Comparison of ENCODE assay signal across 11 cellular contexts in genomic region chr11:18669211-18669593, GRCh38. TPM values are rescaled to one million over a fixed set of nuclear protein-coding genes. Genes with fewer than 3 reads are reported as not detected.
DNase-seq lines count a peak whose midpoint lies in the region; ATAC-seq and TF ChIP-seq lines count a peak whose summit lies in the region.
"Had no signal": no experiment of that assay in that cellular context is flagged by ENCODE, and none has a peak within 500 bp of the region (broad histone marks: within the 10 kb centered on the region; RNA-seq: fewer than 3 reads in every experiment).

No MANE protein-coding gene starts in this region.

- no peaks in the 10 kb centered on the region for H3K36me3 ChIP-seq in CD8-positive, alpha-beta T cell (ENCODE audit: insufficient read depth, low read length)

- DNase-seq in CD8-positive, alpha-beta T cell, result peak in 3 of 7 experiments; percentile 2 to 17 (median 16)
- peak; percentile 31 for DNase-seq in HS-5 (ENCODE audit: low read depth)
- no peak for DNase-seq in activated CD8-positive, alpha-beta T cell treated with anti-CD3 and anti-CD28 coated beads, Interleukin-2, amount 10 ng/mL, durations not matched to agents 7 days and 5 days
- DNase-seq in islet precursor cell, result peak; percentile 76
- no peak for DNase-seq in SHP77 treated with DMSO at 0.1 percent for 48 hours (lab: John Stamatoyannopoulos, UW)
- no peak for DNase-seq in head of caudate nucleus
- no peak for DNase-seq in Ammon's horn (ENCODE audit: low spot score)
- DNase-seq: NCI-H1694, Right ventricle myocardium superior had no signal

- intact Hi-C loops in CD8-positive, alpha-beta T cell (cut with DNase I, micrococcal nuclease), result no loop called here
- intact Hi-C loops in head of caudate nucleus (cut with DNase I), result no loop called here

- no peak overlapping the region for H3K27ac ChIP-seq in CD8-positive, alpha-beta T cell (ENCODE audit: low read depth, low read length)

- H3K4me3 ChIP-seq in CD8-positive, alpha-beta T cell (ENCODE audit: low read depth, low read length), result no peak overlapping the region
- H3K4me3 ChIP-seq: GM12878 had no signal

- peaks cover 37% of the 10 kb centered on the region for H3K4me1 ChIP-seq in CD8-positive, alpha-beta T cell (ENCODE audit: insufficient read depth, low read length)

- POLR2A ChIA-PET in CD8-positive, alpha-beta T cell (lab: Charles Lee), result no interaction called here
- POLR2A ChIA-PET in activated CD8-positive, alpha-beta T cell treated with anti-CD3 and anti-CD28 coated beads, Interleukin-2, amount 10 ng/mL, durations not matched to agents 7 days and 5 days (lab: Charles Lee), result no interaction called here

- no peaks in the 10 kb centered on the region for H3K27me3 ChIP-seq in CD8-positive, alpha-beta T cell (ENCODE audit: insufficient read depth, low read length)

- H3K4me3 Mint-ChIP-seq in CD8-positive, alpha-beta T cell, result no peak overlapping the region
- H3K4me3 Mint-ChIP-seq in activated CD8-positive, alpha-beta T cell treated with anti-CD3 and anti-CD28 coated beads, Interleukin-2, amount 10 ng/mL, durations not matched to agents 7 days and 5 days, result peak overlapping the region; percentile 2

- no peak for ATAC-seq in CD8-positive, alpha-beta T cell
- no peak for ATAC-seq in activated CD8-positive, alpha-beta T cell treated with anti-CD3 and anti-CD28 coated beads, Interleukin-2, amount 10 ng/mL, durations not matched to agents 7 days and 5 days
- ATAC-seq in GM18505 (IDR thresholded peaks at IDR 0.05; ENCODE audit: unreplicated experiment), result no peak
- ATAC-seq: GM12878 had no signal

- CTCF ChIA-PET in CD8-positive, alpha-beta T cell (lab: Charles Lee), result interaction anchor here (1.0 kb wide), 1 partner anchor 53 kb away, joined by 3 read pairs; no protein-coding TSS in a partner anchor
- CTCF ChIA-PET in activated CD8-positive, alpha-beta T cell treated with anti-CD3 and anti-CD28 coated beads, Interleukin-2, amount 10 ng/mL, durations not matched to agents 7 days and 5 days (lab: Charles Lee), result interaction anchor here (1.1 kb wide), 2 partner anchors 62 to 129 kb away, joined by 3 to 4 read pairs; no protein-coding TSS in a partner anchor

- H3K27me3 Mint-ChIP-seq in CD8-positive, alpha-beta T cell (ENCODE audit: low read depth), result no peaks in the 10 kb centered on the region
- peaks cover 2% of the 10 kb centered on the region for H3K27me3 Mint-ChIP-seq in activated CD8-positive, alpha-beta T cell treated with anti-CD3 and anti-CD28 coated beads, Interleukin-2, amount 10 ng/mL, durations not matched to agents 7 days and 5 days (ENCODE audit: low read depth)

- no peaks in the 10 kb centered on the region for H3K9me3 ChIP-seq in CD8-positive, alpha-beta T cell (ENCODE audit: low read length)

- peak overlapping the region; percentile 7 for H3K27ac Mint-ChIP-seq in CD8-positive, alpha-beta T cell
- peak overlapping the region; percentile 63 for H3K27ac Mint-ChIP-seq in activated CD8-positive, alpha-beta T cell treated with anti-CD3 and anti-CD28 coated beads, Interleukin-2, amount 10 ng/mL, durations not matched to agents 7 days and 5 days

- TF ChIP-seq POLR2A in GM18505 (IDR thresholded peaks at IDR 0.05; ENCODE audit: borderline replicate concordance, extremely low read depth, insufficient read depth, insufficient read length), result no peak

- H3K36me3 Mint-ChIP-seq in CD8-positive, alpha-beta T cell, result no peaks in the 10 kb centered on the region
- H3K36me3 Mint-ChIP-seq in activated CD8-positive, alpha-beta T cell treated with anti-CD3 and anti-CD28 coated beads, Interleukin-2, amount 10 ng/mL, durations not matched to agents 7 days and 5 days (ENCODE audit: low read depth), result no peaks in the 10 kb centered on the region

- no peaks in the 10 kb centered on the region for H3K9me3 Mint-ChIP-seq in CD8-positive, alpha-beta T cell
- no peaks in the 10 kb centered on the region for H3K9me3 Mint-ChIP-seq in activated CD8-positive, alpha-beta T cell treated with anti-CD3 and anti-CD28 coated beads, Interleukin-2, amount 10 ng/mL, durations not matched to agents 7 days and 5 days (ENCODE audit: insufficient read depth)

- no peak for TF ChIP-seq CTCF in CD8-positive, alpha-beta T cell (IDR thresholded peaks at IDR 0.05)

- H3K4me1 Mint-ChIP-seq in CD8-positive, alpha-beta T cell (ENCODE audit: low read depth), result peaks cover 53% of the 10 kb centered on the region
- peaks cover 50% of the 10 kb centered on the region for H3K4me1 Mint-ChIP-seq in activated CD8-positive, alpha-beta T cell treated with anti-CD3 and anti-CD28 coated beads, Interleukin-2, amount 10 ng/mL, durations not matched to agents 7 days and 5 days (ENCODE audit: low read depth)

RNA-seq across cellular contexts. Expression of gene TMEM86A, which starts 29.4 kb away (rescaled TPM):
- 1 to 10 TPM; 5.2 to 6.1 TPM for total RNA-seq in CD8-positive, alpha-beta T cell
- under 1 TPM; 0.26 to 0.52 TPM for total RNA-seq in activated CD8-positive, alpha-beta T cell treated with anti-CD3 and anti-CD28 coated beads, Interleukin-2, amount 10 ng/mL, durations not matched to agents 7 days and 5 days

RNA-seq across cellular contexts. Expression of gene SPTY2D1, which starts 35.1 kb away (rescaled TPM):
- 10 to 100 TPM; 74.9 to 76.9 TPM for total RNA-seq in CD8-positive, alpha-beta T cell
- total RNA-seq in activated CD8-positive, alpha-beta T cell treated with anti-CD3 and anti-CD28 coated beads, Interleukin-2, amount 10 ng/mL, durations not matched to agents 7 days and 5 days, result 10 to 100 TPM; 25.7 to 26.0 TPM

RNA-seq across cellular contexts. Expression of gene IGSF22, which starts 56.8 kb away (rescaled TPM):
- total RNA-seq in CD8-positive, alpha-beta T cell, result 1 to 10 TPM; 2.9 to 4.1 TPM
- not detected for total RNA-seq in activated CD8-positive, alpha-beta T cell treated with anti-CD3 and anti-CD28 coated beads, Interleukin-2, amount 10 ng/mL, durations not matched to agents 7 days and 5 days
- total RNA-seq: GM12878 had no signal

Comparison
In these comparisons a context has a peak if more than half of its experiments do, and no peak if none do; other contexts are left out.
1. DNase-seq: peak in HS-5 (single experiment) and islet precursor cell (single experiment); none in activated CD8-positive, alpha-beta T cell treated with anti-CD3 and anti-CD28 coated beads, Interleukin-2, amount 10 ng/mL, durations not matched to agents 7 days and 5 days (single experiment), SHP77 treated with DMSO at 0.1 percent for 48 hours (single experiment), head of caudate nucleus (0 of 42) and Ammon's horn (single experiment).
2. RNA of gene TMEM86A, which starts 29.4 kb away (total RNA-seq): 5.2 to 6.1 TPM in CD8-positive, alpha-beta T cell; 0.26 to 0.52 TPM in activated CD8-positive, alpha-beta T cell treated with anti-CD3 and anti-CD28 coated beads, Interleukin-2, amount 10 ng/mL, durations not matched to agents 7 days and 5 days; every median in the first group is over 4 times any median in the second.